Comparison of ENCODE assay signal across 1 cellular context in genomic region chr2:72917875-72918660, GRCh38.
TF ChIP-seq lines count a peak whose summit lies in the region.

No MANE protein-coding gene starts in this region.

TF ChIP-seq in HepG2, 621 proteins besides CTCF, POLR2A, EP300 and RAD21 (continues in another document):
- TF ChIP-seq, protein P1, sequence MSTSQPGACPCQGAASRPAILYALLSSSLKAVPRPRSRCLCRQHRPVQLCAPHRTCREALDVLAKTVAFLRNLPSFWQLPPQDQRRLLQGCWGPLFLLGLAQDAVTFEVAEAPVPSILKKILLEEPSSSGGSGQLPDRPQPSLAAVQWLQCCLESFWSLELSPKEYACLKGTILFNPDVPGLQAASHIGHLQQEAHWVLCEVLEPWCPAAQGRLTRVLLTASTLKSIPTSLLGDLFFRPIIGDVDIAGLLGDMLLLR (CRISPR knock-in tag; IDR thresholded peaks at IDR 0.05): no peak
- TF ChIP-seq ZNF446 (CRISPR knock-in tag; IDR thresholded peaks at IDR 0.05): peak; percentile 53; the same call in 1 of the 2 replicates
- TF ChIP-seq BORCS8-MEF2B (CRISPR knock-in tag; IDR thresholded peaks at IDR 0.05): no peak
- TF ChIP-seq ZNF850 (CRISPR knock-in tag; conservative IDR thresholded peaks at IDR 0.05): no peak
- TF ChIP-seq ZNF407 (CRISPR knock-in tag; IDR thresholded peaks at IDR 0.05; ENCODE audit: not compliant biosample characterization): peak; percentile 42
- peak; percentile 13; the same call in 1 of the 2 replicates for TF ChIP-seq SPEN (CRISPR knock-in tag; IDR thresholded peaks at IDR 0.05; ENCODE audit: low read depth)
- no peak for TF ChIP-seq ZNF20 (CRISPR knock-in tag; IDR thresholded peaks at IDR 0.05)
- no peak; the same call in 1 of the 2 replicates for TF ChIP-seq RNF2 (conservative IDR thresholded peaks at IDR 0.05; ENCODE audit: low read depth)
- TF ChIP-seq ZHX1 (CRISPR knock-in tag; IDR thresholded peaks at IDR 0.05; ENCODE audit: low read depth): 0 out of 2 replicates have a peak, but pooled peaks have one; percentile 20
- TF ChIP-seq, protein P2, sequence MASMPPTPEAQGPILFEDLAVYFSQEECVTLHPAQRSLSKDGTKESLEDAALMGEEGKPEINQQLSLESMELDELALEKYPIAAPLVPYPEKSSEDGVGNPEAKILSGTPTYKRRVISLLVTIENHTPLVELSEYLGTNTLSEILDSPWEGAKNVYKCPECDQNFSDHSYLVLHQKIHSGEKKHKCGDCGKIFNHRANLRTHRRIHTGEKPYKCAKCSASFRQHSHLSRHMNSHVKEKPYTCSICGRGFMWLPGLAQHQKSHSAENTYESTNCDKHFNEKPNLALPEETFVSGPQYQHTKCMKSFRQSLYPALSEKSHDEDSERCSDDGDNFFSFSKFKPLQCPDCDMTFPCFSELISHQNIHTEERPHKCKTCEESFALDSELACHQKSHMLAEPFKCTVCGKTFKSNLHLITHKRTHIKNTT (CRISPR knock-in tag; IDR thresholded peaks at IDR 0.05): no peak
- peak; percentile 74; the same call in 1 of the 2 replicates for TF ChIP-seq ZNF670 (CRISPR knock-in tag; IDR thresholded peaks at IDR 0.05; ENCODE audit: borderline replicate concordance)
- TF ChIP-seq CSRNP1 (CRISPR knock-in tag; IDR thresholded peaks at IDR 0.05): peak; percentile 37; the same call in 1 of the 2 replicates
- TF ChIP-seq SRSF4 (IDR thresholded peaks at IDR 0.05; ENCODE audit: low read depth, low read length, poor library complexity, severe bottlenecking): no peak
- no peak for TF ChIP-seq KDM1A (CRISPR knock-in tag; IDR thresholded peaks at IDR 0.05)
- 0 out of 2 replicates have a peak, but pooled peaks have one; percentile 16 for TF ChIP-seq ZNF264 (CRISPR knock-in tag; IDR thresholded peaks at IDR 0.05)
- TF ChIP-seq CHD2 (IDR thresholded peaks at IDR 0.05; ENCODE audit: low read depth, low read length): no peak
- TF ChIP-seq ZMYM4 (CRISPR knock-in tag; IDR thresholded peaks at IDR 0.05): no peak
- 0 out of 2 replicates have a peak, but pooled peaks have one; percentile 37 for TF ChIP-seq FOSL1 (CRISPR knock-in tag; IDR thresholded peaks at IDR 0.05; ENCODE audit: borderline replicate concordance)
- no peak for TF ChIP-seq REST (IDR thresholded peaks at IDR 0.05; ENCODE audit: borderline replicate concordance in 1 of 2, low read depth in 1 of 2, low read length in 2 of 2)
- peak; percentile 16 for TF ChIP-seq ZNF574 (CRISPR knock-in tag; IDR thresholded peaks at IDR 0.05)
- 0 out of 2 replicates have a peak, but pooled peaks have one; percentile 51 for TF ChIP-seq CHCHD3 (CRISPR knock-in tag; IDR thresholded peaks at IDR 0.05)
- 0 out of 2 replicates have a peak, but pooled peaks have one; percentile 20 for TF ChIP-seq ESRRA (CRISPR knock-in tag; IDR thresholded peaks at IDR 0.05; ENCODE audit: low read depth)
- no peak; the same call in 1 of the 2 replicates for TF ChIP-seq ZNF816 (CRISPR knock-in tag; IDR thresholded peaks at IDR 0.05; ENCODE audit: borderline replicate concordance)
- peak; percentile 70; the same call in 1 of the 2 replicates for TF ChIP-seq ZSCAN20 (CRISPR knock-in tag; IDR thresholded peaks at IDR 0.05; ENCODE audit: borderline replicate concordance)
- peak; percentile 10 for TF ChIP-seq ZEB1 (IDR thresholded peaks at IDR 0.05; ENCODE audit: insufficient replicate concordance, low read depth)
- 0 out of 2 replicates have a peak, but pooled peaks have one; percentile 35 for TF ChIP-seq ZNF274 (CRISPR knock-in tag; IDR thresholded peaks at IDR 0.05)
- TF ChIP-seq PHF20 (CRISPR knock-in tag; IDR thresholded peaks at IDR 0.05): 0 out of 2 replicates have a peak, but pooled peaks have one; percentile 39
- TF ChIP-seq ZNF691 (CRISPR knock-in tag; IDR thresholded peaks at IDR 0.05; ENCODE audit: borderline replicate concordance, low read depth): no peak
- peak; percentile 57; the same call in 1 of the 2 replicates for TF ChIP-seq EZH2 (conservative IDR thresholded peaks at IDR 0.05; ENCODE audit: low read depth, low read length)
- 0 out of 2 replicates have a peak, but pooled peaks have one; percentile 21 for TF ChIP-seq ARNT2 (CRISPR knock-in tag; IDR thresholded peaks at IDR 0.05; ENCODE audit: low read depth)
